ENCODE assay signal across 12 cellular contexts in the genomic region with DNA sequence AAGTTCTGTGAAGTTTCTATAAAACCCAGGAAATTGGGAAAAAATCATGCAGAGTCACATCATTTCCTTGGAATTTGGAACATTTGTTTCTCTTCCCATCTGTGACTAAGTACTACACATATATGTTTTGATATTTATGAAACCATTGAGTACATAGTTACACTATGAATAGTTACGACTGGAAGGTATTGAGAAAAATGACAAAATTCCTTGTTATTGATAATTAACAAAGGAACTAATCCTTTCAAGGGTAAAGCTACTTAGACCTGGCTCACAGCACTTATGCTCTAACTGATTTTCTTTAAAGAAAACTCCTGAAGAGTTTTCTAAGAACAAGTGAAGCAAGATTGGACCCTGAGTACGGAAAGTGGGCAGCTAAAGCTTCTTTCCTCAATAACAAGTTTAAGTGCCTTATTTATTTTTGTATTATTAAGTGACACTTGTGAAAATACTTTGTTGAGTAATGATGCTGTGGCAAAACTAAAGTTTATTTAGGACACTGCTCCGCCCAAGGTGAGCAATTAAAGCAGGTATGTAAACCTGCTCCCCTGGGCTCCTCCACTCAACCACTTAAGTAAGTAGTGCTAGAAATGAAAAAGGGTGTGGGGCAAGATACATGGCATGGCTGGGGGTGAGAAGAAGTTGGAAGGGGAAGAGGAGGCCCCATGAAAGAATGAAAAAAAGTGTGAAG. TPM values are rescaled to one million over a fixed set of nuclear protein-coding genes. Genes with fewer than 3 reads are reported as not detected.
DNase-seq lines count a peak whose midpoint lies in the region; ATAC-seq, FAIRE-seq and TF ChIP-seq lines count a peak whose summit lies in the region.
"Had no signal": no experiment of that assay in that cellular context is flagged by ENCODE, and none has a peak within 500 bp of the region (broad histone marks: within the 10 kb centered on the region; RNA-seq: fewer than 3 reads in every experiment).

No MANE protein-coding gene starts in this region.

- no peak overlapping the region for H3K9ac ChIP-seq in fibroblast of lung (ENCODE audit: insufficient read depth, low read length)
- peak overlapping the region; percentile 66 for H3K9ac ChIP-seq in skeletal muscle satellite cell (ENCODE audit: low read depth, low read length)

- H2AFZ ChIP-seq in fibroblast of lung (ENCODE audit: low read length) = no peak overlapping the region

- ATAC-seq in GM19351 (IDR thresholded peaks at IDR 0.05; ENCODE audit: unreplicated experiment) = no peak

- H3K79me2 ChIP-seq in fibroblast of lung (ENCODE audit: control insufficient read depth, insufficient read depth, low read length) = no peaks in the 10 kb centered on the region

- H4K20me1 ChIP-seq in fibroblast of lung (ENCODE audit: control insufficient read depth, extremely low read depth, insufficient read depth, low read length) = no peaks in the 10 kb centered on the region

- H3K4me3 ChIP-seq in fibroblast of lung (replicated peaks in 1 of 4; ENCODE audit: control extremely low read depth in 1 of 4, insufficient read depth in 1 of 4, low read depth in 3 of 4, low read length in 4 of 4) (no peak overlapping the region), skeletal muscle satellite cell (ENCODE audit: low read length) (no peak overlapping the region)

- H3K27ac ChIP-seq in fibroblast of lung (ENCODE audit: insufficient read depth, low read length) = peak overlapping the region; percentile 59

- H3K4me2 ChIP-seq in fibroblast of lung (ENCODE audit: extremely low read depth, insufficient read depth, low read length) (peak overlapping the region; percentile 57), skeletal muscle satellite cell (ENCODE audit: low read length) (peak overlapping the region; percentile 50)

- H3K36me3 ChIP-seq in fibroblast of lung (ENCODE audit: control insufficient read depth, insufficient read depth, low read length) (no peaks in the 10 kb centered on the region), skeletal muscle satellite cell (ENCODE audit: insufficient read depth, low read length) (no peaks in the 10 kb centered on the region)

- TF ChIP-seq CTCF in fibroblast of lung (conservative IDR thresholded peaks at IDR 0.05 in 1 of 2, IDR thresholded peaks at IDR 0.05 in 1 of 2; ENCODE audit: low read depth in 1 of 2, low read length in 2 of 2) = no peak

- DNase-seq in GM04503 (ENCODE audit: low read depth) (peak; percentile 45), NCI-H69 (lab: John Stamatoyannopoulos, UW) (peak; percentile 96), fibroblast of lung (ENCODE audit: low read depth in 2 of 2) (peak; percentile 64 to 66), GM12892 (ENCODE audit: insufficient read length) (no peak), NCI-H226 (no peak)
- DNase-seq: COR-L47, GOT3, NCI-H524 treated with DMSO at 0.1 percent for 48 hours, SHP77 had no signal

- FAIRE-seq in GM12892 (lab: Jason Lieb, UNC) = no peak
- FAIRE-seq: TTC549 had no signal

- TF ChIP-seq POLR2A in GM12892 (IDR thresholded peaks at IDR 0.05; ENCODE audit: low read depth, low read length) = no peak

- H3K4me1 ChIP-seq in fibroblast of lung (ENCODE audit: control insufficient read depth, extremely low read depth, insufficient read depth, low read length) (peaks cover 2% of the 10 kb centered on the region), skeletal muscle satellite cell (ENCODE audit: control insufficient read depth, insufficient read depth, low read length) (peaks cover 31% of the 10 kb centered on the region)

- H3K9me3 ChIP-seq in fibroblast of lung (ENCODE audit: control insufficient read depth, insufficient read depth, low read depth, low read length) (no peaks in the 10 kb centered on the region), skeletal muscle satellite cell (replicated peaks; ENCODE audit: low read length) (no peaks in the 10 kb centered on the region)

- H3K27me3 ChIP-seq in fibroblast of lung (ENCODE audit: control insufficient read depth, insufficient read depth, low read length) (no peaks in the 10 kb centered on the region), skeletal muscle satellite cell (ENCODE audit: control insufficient read depth, insufficient read depth, low read length) (no peaks in the 10 kb centered on the region)

RNA-seq across cellular contexts. Expression of gene GLCCI1, which starts 11.9 kb away (rescaled TPM):
- total RNA-seq in fibroblast of lung = 6.7 and 8.3 TPM in 2 replicates
- polyA plus RNA-seq in fibroblast of lung = 4.4 and 6.1 TPM in 2 replicates
- 2.8 and 3.6 TPM in 2 replicates for polyA plus RNA-seq in fibroblast of lung (2012)
- 3.6 and 5.0 TPM in 2 replicates for polyA minus RNA-seq in fibroblast of lung (ENCODE audit: low replicate concordance)
- 1.7 and 4.8 TPM in 2 replicates for total RNA-seq in skeletal muscle satellite cell (2012; rRNA removed)
- 49.8 TPM for polyA plus RNA-seq in GM12892 (2012; ENCODE audit: missing spikeins)

Comparison
In these comparisons a context has a peak if more than half of its experiments do, and no peak if none do; other contexts are left out.
1. DNase-seq: peak in GM04503 (single experiment), NCI-H69 (single experiment) and fibroblast of lung (2 of 2); none in GM12892 (single experiment) and NCI-H226 (single experiment).